ENCODE assay signal across 8 cellular contexts in the genomic region with DNA sequence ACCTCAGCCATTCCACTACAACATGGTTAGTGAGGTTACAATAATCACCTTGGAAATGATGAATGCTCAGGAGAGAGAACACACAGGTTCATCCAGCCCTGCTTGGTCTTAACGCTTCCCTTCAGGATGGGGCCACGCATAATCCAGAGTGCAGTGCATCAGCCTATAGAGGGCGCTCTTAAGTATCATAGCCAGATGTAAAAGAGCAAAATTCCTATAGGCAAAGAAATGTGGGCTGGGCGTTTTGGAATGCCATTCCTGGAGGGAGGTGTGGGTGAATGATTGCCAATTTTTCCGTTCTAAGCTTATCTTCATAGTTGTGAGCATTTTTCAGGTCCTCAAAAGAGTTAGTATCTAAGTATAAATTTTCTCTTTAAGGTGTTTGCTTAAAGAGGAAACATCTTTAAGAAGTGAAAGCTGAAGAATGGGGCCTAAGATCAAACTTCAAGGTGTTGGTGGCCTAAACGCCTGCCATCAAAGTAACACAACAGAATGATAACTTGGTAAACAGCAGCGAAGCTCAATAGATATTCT. TPM values are rescaled to one million over a fixed set of nuclear protein-coding genes. Genes with fewer than 3 reads are reported as not detected.
DNase-seq lines count a peak whose midpoint lies in the region; ATAC-seq and TF ChIP-seq lines count a peak whose summit lies in the region.

No MANE protein-coding gene starts in this region.

- peak overlapping the region; percentile 83 to 97 for H3K27ac Mint-ChIP-seq in activated naive CD4-positive, alpha-beta T cell treated with anti-CD3 and anti-CD28 coated beads, Interleukin-2, amount 50 U/mL, for 72 hours

- H3K27me3 ChIP-seq in lung (ENCODE audit: control insufficient read depth, insufficient read depth) = no peaks in the 10 kb centered on the region

- peaks cover 0 to 31% of the 10 kb centered on the region in 2 donors for H3K36me3 Mint-ChIP-seq in activated naive CD4-positive, alpha-beta T cell treated with anti-CD3 and anti-CD28 coated beads, Interleukin-2, amount 50 U/mL, for 72 hours

- no peaks in the 10 kb centered on the region for H3K36me3 ChIP-seq in lung (ENCODE audit: control insufficient read depth in 2 of 2, insufficient read depth in 2 of 2, low read length in 2 of 2)

- DNase-seq in NCI-H345 (lab: John Stamatoyannopoulos, UW) (peak; percentile 15), NCI-H345 treated with DMSO at 0.1 percent for 48 hours (lab: John Stamatoyannopoulos, UW; ENCODE audit: unreplicated experiment) (no peak), lung (ENCODE audit: low spot score) (no peak), posterior cingulate gyrus (no peak), hippocampal formation (lab: John Stamatoyannopoulos, UW) (no peak)
- peak in 1 of 2 donors; percentile 61 for DNase-seq in activated naive CD4-positive, alpha-beta T cell treated with anti-CD3 and anti-CD28 coated beads, Interleukin-2, amount 50 U/mL, for 72 hours (ENCODE audit: low spot score in 2 of 2)

- no peak overlapping the region for H3K4me3 ChIP-seq in lung

- peak; percentile 42; the same call in 1 of the 2 replicates for TF ChIP-seq CTCF in LNCAP (IDR thresholded peaks at IDR 0.05)
- TF ChIP-seq CTCF in lung (IDR thresholded peaks at IDR 0.05; ENCODE audit: control extremely low read depth, extremely low read depth) = peak; percentile 14

- ATAC-seq in activated naive CD4-positive, alpha-beta T cell treated with anti-CD3 and anti-CD28 coated beads, Interleukin-2, amount 50 U/mL, for 72 hours = no peak
- no peak for ATAC-seq in lung (ENCODE audit: insufficient read depth, low FRiP score)
- no peak for ATAC-seq in GM19467 (IDR thresholded peaks at IDR 0.05; ENCODE audit: unreplicated experiment)

- intact Hi-C loops in posterior cingulate gyrus (cut with DNase I) = no loop called here

- no peaks in the 10 kb centered on the region for H3K9me3 Mint-ChIP-seq in activated naive CD4-positive, alpha-beta T cell treated with anti-CD3 and anti-CD28 coated beads, Interleukin-2, amount 50 U/mL, for 72 hours

- peaks cover 0 to 2% of the 10 kb centered on the region in 2 donors for H3K9me3 ChIP-seq in lung (ENCODE audit: control insufficient read depth in 2 of 2, insufficient read depth in 1 of 2, low read length in 1 of 2)

- H3K4me1 ChIP-seq in lung (ENCODE audit: control insufficient read depth in 2 of 2, insufficient read depth in 2 of 2, low read length in 2 of 2) = peaks cover 0 to 14% of the 10 kb centered on the region in 2 donors

- no peak overlapping the region for H3K27ac ChIP-seq in lung (ENCODE audit: low read depth in 1 of 2, low read length in 1 of 2)

- 59 to 71% methylated on average over 7 of the region's 7 CpGs for WGBS in lung, 2 donors

RNA-seq across cellular contexts. Expression of a gene that starts 1.8 kb away (rescaled TPM):
- total RNA-seq in activated naive CD4-positive, alpha-beta T cell treated with anti-CD3 and anti-CD28 coated beads, Interleukin-2, amount 50 U/mL, for 72 hours = 100 to 1,000 TPM in 1 of 2 donors, 10 to 100 TPM in 1; 63.9 to 126 TPM
- 10 to 100 TPM; 18.5 to 66.9 TPM for total RNA-seq in lung
- 10 to 100 TPM in 1 of 2 donors, 1 to 10 TPM in 1; 7.9 to 97.6 TPM for polyA plus RNA-seq in lung
